ENCODE assay signal across 29 cellular contexts in the genomic region with DNA sequence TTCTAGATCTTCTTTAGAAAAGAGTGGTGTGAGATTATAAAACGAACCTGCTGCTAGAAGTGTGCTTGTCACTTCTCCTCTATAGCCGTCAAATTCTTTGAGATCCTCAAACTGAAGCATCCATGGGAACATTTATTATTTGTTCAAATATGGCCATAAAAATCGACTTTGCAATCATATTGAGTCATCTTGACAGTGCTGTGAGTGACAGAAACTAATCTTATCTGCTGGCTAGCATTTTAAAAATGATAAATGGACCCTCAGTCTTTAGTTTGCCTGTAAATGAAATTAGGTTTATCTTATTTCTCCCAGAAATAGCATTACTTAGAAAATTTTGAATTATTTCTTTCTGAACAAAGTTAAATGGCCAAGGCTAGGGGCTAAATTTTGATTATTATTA.
"Had no signal": no experiment of that assay in that cellular context is flagged by ENCODE, and none has a peak within 500 bp of the region (broad histone marks: within the 10 kb centered on the region; RNA-seq: fewer than 3 reads in every experiment).

No MANE protein-coding gene starts in this region.

- ATAC-seq: activated CD4-positive, alpha-beta T cell treated with anti-CD3 and anti-CD28 coated beads for 36 hours; activated CD8-positive, alpha-beta memory T cell treated with anti-CD3 and anti-CD28 coated beads, Interleukin-2, amount 10 ng/mL, durations not matched to agents 7 days and 5 days; activated CD8-positive, alpha-beta T cell treated with anti-CD3 and anti-CD28 coated beads, Interleukin-2, amount 10 ng/mL, durations not matched to agents 7 days and 5 days; activated naive CD8-positive, alpha-beta T cell treated with anti-CD3 and anti-CD28 coated beads, Interleukin-2, amount 50 U/mL, for 24 hours; body of pancreas; effector memory CD8-positive, alpha-beta T cell; foreskin keratinocyte; gastrocnemius medialis; heart right ventricle had no signal

- H3K4me3 ChIP-seq: adrenal gland, body of pancreas, esophagus muscularis mucosa, gastrocnemius medialis, heart right ventricle, hepatocyte had no signal

- H3K36me3 ChIP-seq: adrenal gland, esophagus muscularis mucosa, gastrocnemius medialis, heart right ventricle had no signal

- H3K9me3 ChIP-seq: adrenal gland, body of pancreas, esophagus muscularis mucosa, gastrocnemius medialis, heart right ventricle had no signal

- H3K27me3 ChIP-seq: adrenal gland, body of pancreas, esophagus muscularis mucosa, foreskin keratinocyte, gastrocnemius medialis, heart right ventricle, hepatocyte had no signal

- DNase-seq: activated CD4-positive, alpha-beta memory T cell treated with anti-CD3 and anti-CD28 coated beads for 36 hours; activated CD4-positive, alpha-beta T cell treated with anti-CD3 and anti-CD28 coated beads for 36 hours; activated CD4-positive, alpha-beta T cell treated with anti-CD3 and anti-CD28 coated beads, Interleukin-2, amount 10 ng/mL, durations not matched to agents 24 days and 14 days; activated CD4-positive, CD25-positive, alpha-beta regulatory T cell; activated CD4-positive, CD25-positive, alpha-beta regulatory T cell treated with anti-CD3 and anti-CD28 coated beads, Interleukin-2, amount 50 U/mL, for 72 hours; activated CD8-positive, alpha-beta memory T cell treated with anti-CD3 and anti-CD28 coated beads, Interleukin-2, amount 10 ng/mL, durations not matched to agents 7 days and 5 days; activated CD8-positive, alpha-beta memory T cell treated with anti-CD3 and anti-CD28 coated beads, Interleukin-2, amount 50 U/mL, for 4 hours; activated CD8-positive, alpha-beta T cell treated with anti-CD3 and anti-CD28 coated beads, Interleukin-2, amount 10 ng/mL, durations not matched to agents 7 days and 5 days; activated effector memory CD4-positive, alpha-beta T cell treated with anti-CD3 and anti-CD28 coated beads, Interleukin-2, amount 50 U/mL, for 16 hours; activated naive CD4-positive, alpha-beta T cell treated with anti-CD3 and anti-CD28 coated beads for 36 hours; activated naive CD8-positive, alpha-beta T cell treated with anti-CD3 and anti-CD28 coated beads for 36 hours; activated naive CD8-positive, alpha-beta T cell treated with anti-CD3 and anti-CD28 coated beads, Interleukin-2, amount 50 U/mL, for 24 hours; activated T-cell treated with anti-CD3 and anti-CD28 coated beads, Interleukin-2, amount 50 U/mL, for 1 hour; activated T-cell treated with anti-CD3 and anti-CD28 coated beads, Interleukin-2, amount 50 U/mL, for 48 hours; adrenal gland; amygdala; aorta; body of pancreas; caudate nucleus; cortex of kidney; dermis blood vessel endothelial cell; effector CD4-positive, alpha-beta T cell; effector memory CD8-positive, alpha-beta T cell; foreskin keratinocyte; gastrocnemius medialis; heart right ventricle had no signal

- H3K27ac ChIP-seq: adrenal gland, body of pancreas, esophagus muscularis mucosa, foreskin keratinocyte, gastrocnemius medialis, heart right ventricle, hepatocyte had no signal

- FAIRE-seq: colon had no signal

- H3K4me1 ChIP-seq: body of pancreas, esophagus muscularis mucosa, foreskin keratinocyte, heart right ventricle had no signal
